ENCODE assay signal across 22 cellular contexts in genomic region chr5:35324679-35325078, GRCh38.
DNase-seq lines count a peak whose midpoint lies in the region; ATAC-seq and TF ChIP-seq lines count a peak whose summit lies in the region.
"Had no signal": no experiment of that assay in that cellular context is flagged by ENCODE, and none has a peak within 500 bp of the region (broad histone marks: within the 10 kb centered on the region; RNA-seq: fewer than 3 reads in every experiment).

No MANE protein-coding gene starts in this region.

- H3K18ac ChIP-seq in neuronal stem cell (ENCODE audit: low read length), result peak overlapping the region; percentile 79

- H3K9me3 Mint-ChIP-seq in activated naive CD4-positive, alpha-beta T cell treated with anti-CD3 and anti-CD28 coated beads, Interleukin-2, amount 10 ng/mL, durations not matched to agents 7 days and 5 days, result peaks cover 3% of the 10 kb centered on the region
- H3K9me3 Mint-ChIP-seq: CD4-positive, alpha-beta T cell; HFFc6 had no signal

- peak overlapping the region; percentile 67 for H3K14ac ChIP-seq in neuronal stem cell (ENCODE audit: low read length)

- CTCF ChIA-PET in activated naive CD4-positive, alpha-beta T cell treated with anti-CD3 and anti-CD28 coated beads, Interleukin-2, amount 10 ng/mL, durations not matched to agents 7 days and 5 days (lab: Charles Lee), result no interaction called here
- CTCF ChIA-PET in GM10248 (lab: Yijun Ruan, JAX), result interaction anchor here (1.0 kb wide), 2 partner anchors 51 to 112 kb away, joined by 3 to 4 read pairs; no protein-coding TSS in a partner anchor

- intact Hi-C loops in aorta (cut with DNase I), result no loop called here

- ATAC-seq in esophagus mucosa (peak; percentile 15), aorta (ENCODE audit: low FRiP score) (no peak), GM18867 (IDR thresholded peaks at IDR 0.05; ENCODE audit: unreplicated experiment) (no peak)
- ATAC-seq: HCT116 had no signal

- H2BK15ac ChIP-seq in neuronal stem cell (ENCODE audit: low read length), result peak overlapping the region; percentile 83

- no peak overlapping the region for H4K8ac ChIP-seq in neuronal stem cell (ENCODE audit: low read depth, low read length)

- H3K4me1 Mint-ChIP-seq in activated naive CD4-positive, alpha-beta T cell treated with anti-CD3 and anti-CD28 coated beads, Interleukin-2, amount 10 ng/mL, durations not matched to agents 7 days and 5 days, result no peaks in the 10 kb centered on the region
- H3K4me1 Mint-ChIP-seq: H9 had no signal

- H3K4me1 ChIP-seq in neuronal stem cell (ENCODE audit: control insufficient read depth in 2 of 2, insufficient read depth in 1 of 2, low read depth in 1 of 2, low read length in 2 of 2), result no peaks in the 10 kb centered on the region
- H3K4me1 ChIP-seq in aorta (ENCODE audit: control insufficient read depth in 1 of 2, insufficient read depth in 2 of 2, low read length in 2 of 2), result no peaks in the 10 kb centered on the region
- H3K4me1 ChIP-seq: BE2C had no signal

- H3K4me3 ChIP-seq in neuronal stem cell (ENCODE audit: low read length in 2 of 2), result peak overlapping the region in 1 of 2 donors; percentile 70
- no peak overlapping the region for H3K4me3 ChIP-seq in aorta (ENCODE audit: low read length in 2 of 2)
- H3K4me3 ChIP-seq: BLaER1 treated with 17β-estradiol and CSF1 and Interleukin-3, amounts not matched to agents 10 nM and 100 nM; GM23248 had no signal

- peak overlapping the region; percentile 39 for H2AK5ac ChIP-seq in neuronal stem cell (ENCODE audit: low read depth, low read length)

- H3K36me3 ChIP-seq in neuronal stem cell (replicated peaks in 1 of 2; ENCODE audit: control insufficient read depth in 2 of 2, insufficient read depth in 2 of 2, low read length in 2 of 2) (no peaks in the 10 kb centered on the region), aorta (ENCODE audit: control insufficient read depth in 1 of 2, insufficient read depth in 2 of 2, low read length in 1 of 2) (no peaks in the 10 kb centered on the region)
- H3K36me3 ChIP-seq: BE2C; BLaER1 treated with 17β-estradiol and CSF1 and Interleukin-3, amounts not matched to agents 10 nM and 100 nM had no signal

- H4K91ac ChIP-seq in neuronal stem cell (ENCODE audit: low read depth, low read length, poor library complexity), result no peak overlapping the region

- no peak overlapping the region for H3K27ac ChIP-seq in neuronal stem cell (replicated peaks; ENCODE audit: low read length)
- H3K27ac ChIP-seq in aorta (ENCODE audit: low read depth in 1 of 2, low read length in 2 of 2), result no peak overlapping the region
- H3K27ac ChIP-seq: 22Rv1; BLaER1 treated with 17β-estradiol and CSF1 and Interleukin-3, amounts not matched to agents 10 nM and 100 nM; GM23248 had no signal

- H3K4me2 ChIP-seq in neuronal stem cell (ENCODE audit: insufficient read depth, low read length, poor library complexity, severe bottlenecking), result no peak overlapping the region
- H3K4me2 ChIP-seq: BLaER1 treated with 17β-estradiol and CSF1 and Interleukin-3, amounts not matched to agents 10 nM and 100 nM had no signal

- no peak overlapping the region for H2BK12ac ChIP-seq in neuronal stem cell (ENCODE audit: low read length)

- H3K9me3 ChIP-seq in neuronal stem cell (replicated peaks in 1 of 2; ENCODE audit: control insufficient read depth in 2 of 2, insufficient read depth in 1 of 2, low read depth in 1 of 2, low read length in 2 of 2), result peaks cover 0 to 2% of the 10 kb centered on the region in 2 donors
- no peaks in the 10 kb centered on the region for H3K9me3 ChIP-seq in aorta (ENCODE audit: control insufficient read depth, low read length)
- H3K9me3 ChIP-seq: BE2C had no signal

- no peak overlapping the region for H3K4me3 Mint-ChIP-seq in activated naive CD4-positive, alpha-beta T cell treated with anti-CD3 and anti-CD28 coated beads, Interleukin-2, amount 10 ng/mL, durations not matched to agents 7 days and 5 days
- H3K4me3 Mint-ChIP-seq: CD14-positive monocyte; CD4-positive, alpha-beta T cell; CD8-positive, alpha-beta memory T cell; H9; HFFc6 had no signal

- no CpG with 5 or more reads among the region's 6 CpGs for WGBS in neuronal stem cell (ENCODE audit: extremely low coverage in 2 of 2, insufficient read length in 2 of 2, insufficient replicate concordance in 1 of 2), 2 donors
- 82 to 87% methylated on average over 6 of the region's 6 CpGs for WGBS in aorta, 2 donors

- H3K27me3 ChIP-seq in neuronal stem cell (ENCODE audit: control insufficient read depth in 3 of 3, insufficient read depth in 3 of 3, low read depth in 1 of 3, low read length in 3 of 3), result no peaks in the 10 kb centered on the region
- no peaks in the 10 kb centered on the region for H3K27me3 ChIP-seq in aorta (ENCODE audit: control insufficient read depth in 1 of 2, insufficient read depth in 2 of 2, low read length in 1 of 2)
- H3K27me3 ChIP-seq: BE2C had no signal

- no peak for TF ChIP-seq CTCF in GM10248 (IDR thresholded peaks at IDR 0.05; ENCODE audit: control extremely low read depth, extremely low read depth, low read depth, missing control alignments)

- no peaks in the 10 kb centered on the region for H3K79me1 ChIP-seq in neuronal stem cell (ENCODE audit: low read depth, low read length)

- no peak overlapping the region for H3K9ac ChIP-seq in neuronal stem cell (ENCODE audit: low read depth, low read length, poor library complexity)
- H3K9ac ChIP-seq: BLaER1 treated with 17β-estradiol and CSF1 and Interleukin-3, amounts not matched to agents 10 nM and 100 nM; GM23248 had no signal

- H3K27me3 Mint-ChIP-seq in activated naive CD4-positive, alpha-beta T cell treated with anti-CD3 and anti-CD28 coated beads, Interleukin-2, amount 10 ng/mL, durations not matched to agents 7 days and 5 days, result no peaks in the 10 kb centered on the region

- no peak overlapping the region for H2BK5ac ChIP-seq in neuronal stem cell (ENCODE audit: low read length)

- DNase-seq in Ammon's horn (ENCODE audit: low spot score) (peak; percentile 9), NCI-H69 (lab: John Stamatoyannopoulos, UW) (peak; percentile 75), neuronal stem cell (ENCODE audit: low spot score) (no peak), aorta (no peak), GM10248 (ENCODE audit: extremely low spot score) (no peak)
- no peak for DNase-seq in activated naive CD4-positive, alpha-beta T cell treated with anti-CD3 and anti-CD28 coated beads, Interleukin-2, amount 10 ng/mL, durations not matched to agents 7 days and 5 days
- DNase-seq: BE2C; CD4-positive, alpha-beta T cell; CD8-positive, alpha-beta memory T cell; DMS 273 treated with DMSO at 0.1 percent for 48 hours; DMS79; EL; GDM1; GM23248; H9; HFFc6 had no signal

- POLR2A ChIA-PET in GM10248 (lab: Yijun Ruan, JAX), result no interaction called here

- no peak overlapping the region for H2BK120ac ChIP-seq in neuronal stem cell (ENCODE audit: low read depth, low read length)

- H3K27ac Mint-ChIP-seq in activated naive CD4-positive, alpha-beta T cell treated with anti-CD3 and anti-CD28 coated beads, Interleukin-2, amount 10 ng/mL, durations not matched to agents 7 days and 5 days, result no peak overlapping the region
- H3K27ac Mint-ChIP-seq: CD4-positive, alpha-beta T cell; CD8-positive, alpha-beta memory T cell; H9; HFFc6 had no signal

- no peak overlapping the region for H2AFZ ChIP-seq in neuronal stem cell (ENCODE audit: low read length)
- H2AFZ ChIP-seq: GM23248 had no signal

- peak overlapping the region; percentile 24 for H3K4ac ChIP-seq in neuronal stem cell (ENCODE audit: low read length)

- peak overlapping the region; percentile 90 for H3K23ac ChIP-seq in neuronal stem cell (ENCODE audit: low read depth, low read length, poor library complexity)

- no peaks in the 10 kb centered on the region for H3K36me3 Mint-ChIP-seq in activated naive CD4-positive, alpha-beta T cell treated with anti-CD3 and anti-CD28 coated beads, Interleukin-2, amount 10 ng/mL, durations not matched to agents 7 days and 5 days
- H3K36me3 Mint-ChIP-seq: CD8-positive, alpha-beta memory T cell had no signal

Comparison
In these comparisons a context has a peak if more than half of its experiments do, and no peak if none do; other contexts are left out.
1. DNase-seq: peak in Ammon's horn (single experiment) and NCI-H69 (single experiment); none in neuronal stem cell (single experiment), activated naive CD4-positive, alpha-beta T cell treated with anti-CD3 and anti-CD28 coated beads, Interleukin-2, amount 10 ng/mL, durations not matched to agents 7 days and 5 days (single experiment), aorta (0 of 2) and GM10248 (single experiment).